Comparison of ENCODE assay signal across 9 cellular contexts in genomic region chr3:121916189-121916588, GRCh38. TPM values are rescaled to one million over a fixed set of nuclear protein-coding genes. Genes with fewer than 3 reads are reported as not detected.
"Had no signal": no experiment of that assay in that cellular context is flagged by ENCODE, and none has a peak within 500 bp of the region (broad histone marks: within the 10 kb centered on the region; RNA-seq: fewer than 3 reads in every experiment).

No MANE protein-coding gene starts in this region.

- DNase-seq: activated CD4-positive, alpha-beta T cell treated with anti-CD3 and anti-CD28 coated beads, Interleukin-2, amount 10 ng/mL, durations not matched to agents 7 days and 5 days; activated naive CD4-positive, alpha-beta T cell treated with Interleukin-2 at 50 U/mL for 16 hours; hippocampal formation; right lobe of liver; stimulated activated naive CD8-positive, alpha-beta T cell treated with anti-CD3 and anti-CD28 coated beads, Interleukin-15, amount 100 ng/mL, for 72 hours; testis; upper lobe of right lung had no signal

- H3K27me3 Mint-ChIP-seq: activated CD4-positive, alpha-beta T cell treated with anti-CD3 and anti-CD28 coated beads, Interleukin-2, amount 10 ng/mL, durations not matched to agents 7 days and 5 days; natural killer cell treated with Interleukin-12 subunit alpha and Interleukin-12 subunit beta and Interleukin-15 and Interleukin-18, amount 100 ng/mL, for 72 hours; stimulated activated naive CD8-positive, alpha-beta T cell treated with anti-CD3 and anti-CD28 coated beads, Interleukin-15, amount 100 ng/mL, for 72 hours had no signal

- ATAC-seq: natural killer cell treated with Interleukin-12 subunit alpha and Interleukin-12 subunit beta and Interleukin-15 and Interleukin-18, amount 100 ng/mL, for 72 hours; right lobe of liver; stimulated activated naive CD8-positive, alpha-beta T cell treated with anti-CD3 and anti-CD28 coated beads, Interleukin-15, amount 100 ng/mL, for 72 hours; upper lobe of right lung had no signal

- H3K4me3 Mint-ChIP-seq: activated CD4-positive, alpha-beta T cell treated with anti-CD3 and anti-CD28 coated beads, Interleukin-2, amount 10 ng/mL, durations not matched to agents 7 days and 5 days; natural killer cell treated with Interleukin-12 subunit alpha and Interleukin-12 subunit beta and Interleukin-15 and Interleukin-18, amount 100 ng/mL, for 72 hours; stimulated activated naive CD8-positive, alpha-beta T cell treated with anti-CD3 and anti-CD28 coated beads, Interleukin-15, amount 100 ng/mL, for 72 hours had no signal

- H3K4me1 Mint-ChIP-seq: activated CD4-positive, alpha-beta T cell treated with anti-CD3 and anti-CD28 coated beads, Interleukin-2, amount 10 ng/mL, durations not matched to agents 7 days and 5 days; stimulated activated naive CD8-positive, alpha-beta T cell treated with anti-CD3 and anti-CD28 coated beads, Interleukin-15, amount 100 ng/mL, for 72 hours had no signal

- H3K36me3 Mint-ChIP-seq: natural killer cell treated with Interleukin-12 subunit alpha and Interleukin-12 subunit beta and Interleukin-15 and Interleukin-18, amount 100 ng/mL, for 72 hours had no signal

- H3K27ac Mint-ChIP-seq: activated CD4-positive, alpha-beta T cell treated with anti-CD3 and anti-CD28 coated beads, Interleukin-2, amount 10 ng/mL, durations not matched to agents 7 days and 5 days; natural killer cell treated with Interleukin-12 subunit alpha and Interleukin-12 subunit beta and Interleukin-15 and Interleukin-18, amount 100 ng/mL, for 72 hours; stimulated activated naive CD8-positive, alpha-beta T cell treated with anti-CD3 and anti-CD28 coated beads, Interleukin-15, amount 100 ng/mL, for 72 hours had no signal

- H3K9me3 Mint-ChIP-seq: activated CD4-positive, alpha-beta T cell treated with anti-CD3 and anti-CD28 coated beads, Interleukin-2, amount 10 ng/mL, durations not matched to agents 7 days and 5 days; natural killer cell treated with Interleukin-12 subunit alpha and Interleukin-12 subunit beta and Interleukin-15 and Interleukin-18, amount 100 ng/mL, for 72 hours; stimulated activated naive CD8-positive, alpha-beta T cell treated with anti-CD3 and anti-CD28 coated beads, Interleukin-15, amount 100 ng/mL, for 72 hours had no signal

RNA-seq across cellular contexts. Expression of gene SLC15A2, which starts 22.0 kb away (rescaled TPM):
- polyA plus RNA-seq: cardiac muscle cell had no signal
